Comparison of ENCODE assay signal across 8 cellular contexts in genomic region chr13:20191902-20192469, GRCh38. TPM values are rescaled to one million over a fixed set of nuclear protein-coding genes. Genes with fewer than 3 reads are reported as not detected.
DNase-seq lines count a peak whose midpoint lies in the region; ATAC-seq, FAIRE-seq and TF ChIP-seq lines count a peak whose summit lies in the region.

No MANE protein-coding gene starts in this region.

- H3F3A ChIP-seq in PC-3 (ENCODE audit: low read length, unreplicated experiment): no peaks in the 10 kb centered on the region

- peak overlapping the region; percentile 69 for H2AFZ ChIP-seq in PC-3 (ENCODE audit: low read length)

- H3K4me3 ChIP-seq in GM12865 (ENCODE audit: low read depth, low read length): peak overlapping the region; percentile 58
- peak overlapping the region; percentile 73 for H3K4me3 ChIP-seq in PC-3 (ENCODE audit: low read length)
- peak overlapping the region; percentile 36 to 76 (median 60) for H3K4me3 ChIP-seq in dorsolateral prefrontal cortex
- peak overlapping the region; percentile 9 for H3K4me3 ChIP-seq in mononuclear cell (ENCODE audit: low read length)
- H3K4me3 ChIP-seq in vagina: peak overlapping the region; percentile 54 to 59

- BruUV-seq in PC-3 (replicated peaks; lab: Mats Ljungman, UMichigan): TSS peak; percentile 33

- POLR2A ChIA-PET in PC-3 (lab: Charles Lee; ENCODE audit: unreplicated experiment): interaction anchor here (0.9 kb wide), 1 partner anchor 72 kb away, joined by 4 read pairs; no protein-coding TSS in a partner anchor

- H4K20me1 ChIP-seq in PC-3 (ENCODE audit: low read length): no peaks in the 10 kb centered on the region

- H3K79me2 ChIP-seq in PC-3 (ENCODE audit: low read length): peaks cover 39% of the 10 kb centered on the region

- peak overlapping the region; percentile 79 for H3K9ac ChIP-seq in PC-3 (ENCODE audit: low read length)

- intact Hi-C loops in PC-3 (cut with micrococcal nuclease) (loop anchor here (5.0 kb wide), 5 partner anchors 180 to 580 kb away; partner anchors contain the start of genes EEF1AKMT1 and IFT88), dorsolateral prefrontal cortex (cut with DNase I) (loop anchor here in 1 of 2 donors (10.0 kb wide), 1 partner anchor 523 kb away; no protein-coding TSS in a partner anchor), vagina (cut with DNase I) (loop anchor here (5.0 to 10.0 kb wide), 2 partner anchors 293 to 990 kb away; no protein-coding TSS in a partner anchor)

- H3K27me3 ChIP-seq in PC-3 (ENCODE audit: low read length) (no peaks in the 10 kb centered on the region), dorsolateral prefrontal cortex (peaks cover 0 to 61% (median 44%) of the 10 kb centered on the region in 45 donors), mononuclear cell (ENCODE audit: insufficient read depth, low read length) (peaks cover 56% of the 10 kb centered on the region), vagina (peaks cover 16% of the 10 kb centered on the region)

- TF ChIP-seq POLR2A in vagina (IDR thresholded peaks at IDR 0.05): no peak

- ATAC-seq in PC-3 (peak; percentile 28), HG03469 (IDR thresholded peaks at IDR 0.05; ENCODE audit: unreplicated experiment) (no peak)

- H3K27ac ChIP-seq in PC-3 (ENCODE audit: low read length): peak overlapping the region; percentile 86
- no peak overlapping the region for H3K27ac ChIP-seq in dorsolateral prefrontal cortex
- peak overlapping the region; percentile 65 for H3K27ac ChIP-seq in vagina

- peak; percentile 63 for DNase-seq in GM12865 (ENCODE audit: low read depth)
- DNase-seq in PC-3: peak; percentile 65
- DNase-seq in dorsolateral prefrontal cortex: no peak
- DNase-seq in vagina (ENCODE audit: extremely low spot score in 2 of 2): peak in 1 of 2 donors; percentile 77
- no peak for DNase-seq in urothelium cell line (ENCODE audit: low spot score)
- DNase-seq in HUDEP-2 (lab: John Stamatoyannopoulos, UW; ENCODE audit: unreplicated experiment in 76 of 76): no peak

- peaks cover 29% of the 10 kb centered on the region for H3K4me1 ChIP-seq in PC-3 (ENCODE audit: insufficient read depth, low read length)
- peaks cover 38% of the 10 kb centered on the region for H3K4me1 ChIP-seq in mononuclear cell (ENCODE audit: insufficient read depth, low read length)
- peaks cover 39% of the 10 kb centered on the region for H3K4me1 ChIP-seq in vagina

- peaks cover 17% of the 10 kb centered on the region; the same call in 1 of the 2 replicates for H3K36me3 ChIP-seq in PC-3 (ENCODE audit: low read depth, low read length)
- H3K36me3 ChIP-seq in vagina: no peaks in the 10 kb centered on the region

- TF ChIP-seq CTCF in GM12865 (IDR thresholded peaks at IDR 0.05; ENCODE audit: insufficient read depth, low read depth, low read length, missing control alignments) (no peak), PC-3 (conservative IDR thresholded peaks at IDR 0.05; ENCODE audit: low read depth, low read length) (no peak), dorsolateral prefrontal cortex (IDR thresholded peaks at IDR 0.05 in 54 of 56, conservative IDR thresholded peaks at IDR 0.05 in 2 of 56; ENCODE audit: low read depth in 1 of 56, partially characterized antibody in 56 of 56) (no peak), vagina (IDR thresholded peaks at IDR 0.05) (no peak)

- H3K9me3 ChIP-seq in PC-3 (ENCODE audit: low read length): no peaks in the 10 kb centered on the region
- no peaks in the 10 kb centered on the region for H3K9me3 ChIP-seq in mononuclear cell (ENCODE audit: low read depth, low read length)
- no peaks in the 10 kb centered on the region for H3K9me3 ChIP-seq in vagina

- no peaks in the 10 kb centered on the region for H3K9me2 ChIP-seq in PC-3 (replicated peaks; ENCODE audit: low read length)

- peak overlapping the region; percentile 87 for H3K4me2 ChIP-seq in PC-3 (ENCODE audit: low read length)

- CTCF ChIA-PET in PC-3 (lab: Charles Lee): interaction anchor here (0.5 kb wide), 2 partner anchors 229 to 333 kb away, joined by 5 read pairs; partner anchors contain the start of gene CRYL1

- no peak for FAIRE-seq in urothelium cell line (lab: Jason Lieb, UNC)

RNA-seq across cellular contexts. Expression of gene GJB2, which starts 0.8 kb away (rescaled TPM):
- 46.5 and 53.0 TPM in 2 replicates for total RNA-seq in PC-3 (2014; rRNA removed)
- total RNA-seq in dorsolateral prefrontal cortex: 1 to 10 TPM in 82 of 120 experiments, under 1 TPM in 36, not detected in 2; 0.29 to 7.3 (median 1.4) TPM
- 3.4 TPM for total RNA-seq in mononuclear cell
- 217 TPM for total RNA-seq in vagina

RNA-seq across cellular contexts. Expression of gene GJA3, which starts 31.1 kb away (rescaled TPM):
- 0.55 and 1.2 TPM in 2 replicates for total RNA-seq in PC-3 (2014; rRNA removed)
- under 1 TPM in 24 of 120 experiments, not detected in 96; 0.07 to 0.24 (median 0.12) TPM for total RNA-seq in dorsolateral prefrontal cortex
- under 0.01 TPM for total RNA-seq in mononuclear cell
- total RNA-seq in vagina: not detected

RNA-seq across cellular contexts. Expression of gene GJB6, which starts 40.1 kb away (rescaled TPM):
- 0.52 and 0.84 TPM in 2 replicates for total RNA-seq in PC-3 (2014; rRNA removed)
- 100 to 1,000 TPM in 17 of 120 experiments, 10 to 100 TPM in 102, 1 to 10 TPM in 1; 9.8 to 193 (median 60.5) TPM for total RNA-seq in dorsolateral prefrontal cortex
- total RNA-seq in mononuclear cell: 0.94 TPM
- 121 TPM for total RNA-seq in vagina

Comparison
In these comparisons a context has a peak if more than half of its experiments do, and no peak if none do; other contexts are left out.
1. DNase-seq: peak in GM12865 (single experiment) and PC-3 (single experiment); none in dorsolateral prefrontal cortex (0 of 10), urothelium cell line (single experiment) and HUDEP-2 (0 of 76).
2. H3K4me3 ChIP-seq: peak in every context shown above with its lines; median percentile 73 in PC-3; 60 in dorsolateral prefrontal cortex; 58 in GM12865; 56 in vagina; 9 in mononuclear cell.
3. H3K27ac ChIP-seq: peak in PC-3 (single experiment) and vagina (single experiment); none in dorsolateral prefrontal cortex (0 of 59).